10 cellular contexts compared by ENCODE assay signal in the genomic region with DNA sequence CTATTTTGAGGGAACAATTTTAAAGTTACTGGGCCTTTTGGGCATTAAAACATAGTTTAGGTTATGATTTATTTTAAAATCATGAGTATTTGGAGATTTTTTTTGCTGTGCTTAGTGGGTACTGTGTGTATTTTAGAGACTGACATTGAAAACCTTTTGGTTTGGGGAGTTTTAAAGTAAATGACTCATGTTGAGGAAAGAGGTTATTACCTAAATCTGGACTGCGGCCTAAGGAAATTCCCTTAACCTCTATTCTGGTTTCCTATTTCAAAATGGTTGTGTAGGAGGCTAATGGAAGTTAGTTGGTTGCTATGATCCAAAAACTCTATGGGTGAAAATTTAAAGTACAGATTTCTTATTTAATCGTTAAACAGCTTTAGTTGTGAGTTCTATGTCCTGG. TPM values are rescaled to one million over a fixed set of nuclear protein-coding genes. Genes with fewer than 3 reads are reported as not detected.
A peak's percentile ranks its signal among the peaks of the same experiment; 100 is the strongest.
DNase-seq lines count a peak whose midpoint lies in the region; ATAC-seq and TF ChIP-seq lines count a peak whose summit lies in the region.
"Had no signal": no experiment of that assay in that cellular context is flagged by ENCODE, and none has a peak within 500 bp of the region (broad histone marks: within the 10 kb centered on the region; RNA-seq: fewer than 3 reads in every experiment).

No MANE protein-coding gene starts in this region.

- H3K27me3 ChIP-seq in thoracic aorta (replicated peaks; ENCODE audit: insufficient read depth) = no peaks in the 10 kb centered on the region
- H3K27me3 ChIP-seq: SJSA1 had no signal

- TF ChIP-seq CTCF in cardiac fibroblast (IDR thresholded peaks at IDR 0.05; ENCODE audit: low read depth, low read length) (no peak), thoracic aorta (IDR thresholded peaks at IDR 0.05) (no peak)

- ATAC-seq in GM19035 (IDR thresholded peaks at IDR 0.05; ENCODE audit: unreplicated experiment) (peak; percentile 76), HG02973 (IDR thresholded peaks at IDR 0.05; ENCODE audit: unreplicated experiment) (peak; percentile 74), thoracic aorta (ENCODE audit: insufficient number of reproducible peaks, low FRiP score, low read depth) (peak; percentile 53)

- H3K27ac ChIP-seq in thoracic aorta = peak overlapping the region in 1 of 2 donors; percentile 46
- H3K27ac ChIP-seq: left ventricle myocardium inferior, SJSA1 had no signal

- no peaks in the 10 kb centered on the region for H3K36me3 ChIP-seq in thoracic aorta
- H3K36me3 ChIP-seq: left ventricle myocardium inferior, SJSA1 had no signal

- no peak overlapping the region for H3K4me3 ChIP-seq in cardiac fibroblast (replicated peaks in 1 of 2; ENCODE audit: low read depth in 2 of 2, low read length in 2 of 2)
- H3K4me3 ChIP-seq in thoracic aorta = no peak overlapping the region
- H3K4me3 ChIP-seq: left ventricle myocardium inferior, SJSA1 had no signal

- no peaks in the 10 kb centered on the region for H3K9me3 ChIP-seq in thoracic aorta
- H3K9me3 ChIP-seq: left ventricle myocardium inferior, SJSA1 had no signal

- H3K4me1 ChIP-seq in thoracic aorta (ENCODE audit: control insufficient read depth in 1 of 2, low read depth in 2 of 2) = peaks cover 12 to 42% of the 10 kb centered on the region in 2 donors
- H3K4me1 ChIP-seq: SJSA1 had no signal

- peak; percentile 66 to 84 for DNase-seq in cardiac fibroblast (ENCODE audit: low read depth in 2 of 2)
- no peak for DNase-seq in thoracic aorta (ENCODE audit: low spot score)
- DNase-seq in Ammon's horn (ENCODE audit: low spot score) = no peak
- no peak for DNase-seq in HuH-7 (ENCODE audit: low spot score)
- no peak for DNase-seq in retina
- DNase-seq: activated CD4-positive, alpha-beta T cell treated with anti-CD3 and anti-CD28 coated beads, Interleukin-2, amount 10 ng/mL, durations not matched to agents 24 days and 14 days; left ventricle myocardium inferior had no signal

RNA-seq across cellular contexts. Expression of a gene that starts 57.3 kb away (rescaled TPM):
- total RNA-seq in thoracic aorta = 10 to 100 TPM; 11.5 to 34.8 TPM

Comparison
In these comparisons a context has a peak if more than half of its experiments do, and no peak if none do; other contexts are left out.
1. DNase-seq: peak in cardiac fibroblast (2 of 2); none in thoracic aorta (single experiment), Ammon's horn (single experiment), HuH-7 (single experiment) and retina (single experiment).
2. Peak in every context shown above with its lines, with median percentiles within 50 percentile points of each other: ATAC-seq.